ENCODE assay signal across 1 cellular context in the genomic region with DNA sequence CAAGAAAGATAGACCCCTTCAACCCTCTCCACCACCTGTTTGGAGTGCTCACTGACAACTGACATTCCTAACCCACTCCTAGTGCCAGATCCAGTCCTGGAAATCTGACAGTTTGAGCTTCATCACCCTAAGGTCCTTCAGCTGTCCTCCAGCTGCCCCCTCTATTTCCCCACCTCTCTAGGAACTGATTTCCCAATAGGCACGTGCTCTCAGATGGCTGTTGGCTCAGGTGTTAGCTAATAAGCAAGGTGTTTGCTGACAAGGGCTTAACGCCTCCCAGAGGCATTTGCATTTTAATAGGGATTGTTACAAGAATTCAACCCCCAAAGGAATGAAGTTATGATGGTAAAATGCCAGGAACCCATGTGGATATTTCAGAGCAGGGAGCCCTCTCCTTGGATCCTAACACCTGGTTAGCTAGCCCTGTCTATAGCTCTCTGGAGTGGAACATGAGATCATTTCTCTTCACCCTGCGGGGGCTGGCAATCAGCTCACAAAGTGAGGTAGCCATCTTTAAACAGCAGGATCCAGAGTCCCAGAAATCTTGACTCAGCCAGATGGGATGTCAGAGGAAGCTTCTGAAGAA.
TF ChIP-seq lines count a peak whose summit lies in the region.

No MANE protein-coding gene starts in this region.

TF ChIP-seq in H1, 55 proteins besides CTCF, POLR2A, EP300 and RAD21:
- TF ChIP-seq CEBPB (IDR thresholded peaks at IDR 0.05; ENCODE audit: low read depth, low read length) (peak; percentile 83), EZH2 (IDR thresholded peaks at IDR 0.05; ENCODE audit: low read depth, low read length, severe bottlenecking) (no peak), BRCA1 (IDR thresholded peaks at IDR 0.05; ENCODE audit: low read depth, low read length) (no peak), NANOG (IDR thresholded peaks at IDR 0.05; ENCODE audit: insufficient read depth, low read depth, low read length, poor library complexity, severe bottlenecking) (no peak), SUZ12 (IDR thresholded peaks at IDR 0.05; ENCODE audit: low read length) (no peak), JUN (IDR thresholded peaks at IDR 0.05; ENCODE audit: low read depth, low read length) (0 out of 2 replicates have a peak, but pooled peaks have one; percentile 19), ASH2L (IDR thresholded peaks at IDR 0.05; ENCODE audit: low read length) (no peak), GABPA (IDR thresholded peaks at IDR 0.05; ENCODE audit: borderline replicate concordance, insufficient read depth, low read length) (no peak), JUND (IDR thresholded peaks at IDR 0.05; ENCODE audit: low read length) (0 out of 2 replicates have a peak, but pooled peaks have one; percentile 8), MAFK (IDR thresholded peaks at IDR 0.05; ENCODE audit: low read depth, low read length) (no peak), RFX5 (IDR thresholded peaks at IDR 0.05; ENCODE audit: borderline replicate concordance, low read depth, low read length) (no peak), SAP30 (IDR thresholded peaks at IDR 0.05; ENCODE audit: insufficient read depth, insufficient replicate concordance, low read length) (no peak), CBX8 (IDR thresholded peaks at IDR 0.05; ENCODE audit: borderline replicate concordance, low read depth, low read length) (no peak), SP4 (IDR thresholded peaks at IDR 0.05; ENCODE audit: low read length) (no peak), YY1 (IDR thresholded peaks at IDR 0.05; ENCODE audit: low read depth, low read length) (peak; percentile 88), FOSL1 (IDR thresholded peaks at IDR 0.05; ENCODE audit: insufficient read depth, low read depth, low read length) (no peak), CBX5 (IDR thresholded peaks at IDR 0.05; ENCODE audit: low read depth, low read length) (no peak), BACH1 (IDR thresholded peaks at IDR 0.05; ENCODE audit: low read length) (no peak), CTBP2 (IDR thresholded peaks at IDR 0.05; ENCODE audit: borderline replicate concordance, insufficient read depth, insufficient read length, low read length) (no peak), TCF12 (IDR thresholded peaks at IDR 0.05; ENCODE audit: low read depth, low read length) (peak; percentile 75; the same call in 1 of the 2 replicates), SP2 (IDR thresholded peaks at IDR 0.05; ENCODE audit: low read length) (no peak), NRF1 (IDR thresholded peaks at IDR 0.05; ENCODE audit: low read depth, low read length) (no peak), CHD2 (IDR thresholded peaks at IDR 0.05; ENCODE audit: low read length) (no peak)
- TF ChIP-seq, protein P1, sequence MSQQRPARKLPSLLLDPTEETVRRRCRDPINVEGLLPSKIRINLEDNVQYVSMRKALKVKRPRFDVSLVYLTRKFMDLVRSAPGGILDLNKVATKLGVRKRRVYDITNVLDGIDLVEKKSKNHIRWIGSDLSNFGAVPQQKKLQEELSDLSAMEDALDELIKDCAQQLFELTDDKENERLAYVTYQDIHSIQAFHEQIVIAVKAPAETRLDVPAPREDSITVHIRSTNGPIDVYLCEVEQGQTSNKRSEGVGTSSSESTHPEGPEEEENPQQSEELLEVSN (IDR thresholded peaks at IDR 0.05) = peak; percentile 90
- TF ChIP-seq, protein P2, sequence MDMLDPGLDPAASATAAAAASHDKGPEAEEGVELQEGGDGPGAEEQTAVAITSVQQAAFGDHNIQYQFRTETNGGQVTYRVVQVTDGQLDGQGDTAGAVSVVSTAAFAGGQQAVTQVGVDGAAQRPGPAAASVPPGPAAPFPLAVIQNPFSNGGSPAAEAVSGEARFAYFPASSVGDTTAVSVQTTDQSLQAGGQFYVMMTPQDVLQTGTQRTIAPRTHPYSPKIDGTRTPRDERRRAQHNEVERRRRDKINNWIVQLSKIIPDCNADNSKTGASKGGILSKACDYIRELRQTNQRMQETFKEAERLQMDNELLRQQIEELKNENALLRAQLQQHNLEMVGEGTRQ (IDR thresholded peaks at IDR 0.05; ENCODE audit: low read length) = no peak
- TF ChIP-seq, protein P3, sequence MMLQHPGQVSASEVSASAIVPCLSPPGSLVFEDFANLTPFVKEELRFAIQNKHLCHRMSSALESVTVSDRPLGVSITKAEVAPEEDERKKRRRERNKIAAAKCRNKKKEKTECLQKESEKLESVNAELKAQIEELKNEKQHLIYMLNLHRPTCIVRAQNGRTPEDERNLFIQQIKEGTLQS (IDR thresholded peaks at IDR 0.05; ENCODE audit: insufficient read depth, low read depth, low read length) = no peak
- TF ChIP-seq, protein P4, sequence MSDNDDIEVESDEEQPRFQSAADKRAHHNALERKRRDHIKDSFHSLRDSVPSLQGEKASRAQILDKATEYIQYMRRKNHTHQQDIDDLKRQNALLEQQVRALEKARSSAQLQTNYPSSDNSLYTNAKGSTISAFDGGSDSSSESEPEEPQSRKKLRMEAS (IDR thresholded peaks at IDR 0.05) = peak; percentile 94
